8 cellular contexts compared by ENCODE assay signal in genomic region chr2:66433695-66433944, GRCh38. TPM values are rescaled to one million over a fixed set of nuclear protein-coding genes. Genes with fewer than 3 reads are reported as not detected.
DNase-seq lines count a peak whose midpoint lies in the region; ATAC-seq and TF ChIP-seq lines count a peak whose summit lies in the region.

No MANE protein-coding gene starts in this region.

- peaks cover 16% of the 10 kb centered on the region for H3K36me3 Mint-ChIP-seq in mesothelial cell of epicardium

- H3K36me3 ChIP-seq in cardiac muscle cell (peaks cover 5% of the 10 kb centered on the region), upper lobe of right lung (no peaks in the 10 kb centered on the region)

- H3K4me1 Mint-ChIP-seq in mesothelial cell of epicardium: peaks cover 27% of the 10 kb centered on the region

- peak overlapping the region; percentile 88 for H3K4me3 Mint-ChIP-seq in mesothelial cell of epicardium

- peaks cover 21% of the 10 kb centered on the region for H3K4me1 ChIP-seq in cardiac muscle cell (ENCODE audit: low read depth)
- peaks cover 4% of the 10 kb centered on the region for H3K4me1 ChIP-seq in upper lobe of right lung

- peak overlapping the region; percentile 99 for H3K27ac Mint-ChIP-seq in mesothelial cell of epicardium

- H3K9me3 Mint-ChIP-seq in mesothelial cell of epicardium: no peaks in the 10 kb centered on the region

- no peaks in the 10 kb centered on the region for H3K9me3 ChIP-seq in cardiac muscle cell (ENCODE audit: low read depth)
- H3K9me3 ChIP-seq in upper lobe of right lung: no peaks in the 10 kb centered on the region

- no peaks in the 10 kb centered on the region for H3K27me3 Mint-ChIP-seq in mesothelial cell of epicardium (ENCODE audit: low read depth)

- H3K27ac ChIP-seq in cardiac muscle cell (peak overlapping the region; percentile 99), upper lobe of right lung (peak overlapping the region; percentile 93)

- H3K27me3 ChIP-seq in cardiac muscle cell (no peaks in the 10 kb centered on the region), upper lobe of right lung (peaks cover 22% of the 10 kb centered on the region)

- no peak for TF ChIP-seq CTCF in cardiac muscle cell (IDR thresholded peaks at IDR 0.05; ENCODE audit: low read depth, low read length)
- TF ChIP-seq CTCF in cardiac fibroblast (IDR thresholded peaks at IDR 0.05; ENCODE audit: low read depth, low read length): no peak
- TF ChIP-seq CTCF in mesothelial cell of epicardium (IDR thresholded peaks at IDR 0.05; ENCODE audit: unreplicated experiment): peak; percentile 6
- no peak for TF ChIP-seq CTCF in upper lobe of right lung (IDR thresholded peaks at IDR 0.05)

- intact Hi-C loops in left ventricle myocardium superior (cut with micrococcal nuclease): loop anchor here (10.0 kb wide), 1 partner anchor 1411 kb away; no protein-coding TSS in a partner anchor
- intact Hi-C loops in upper lobe of right lung (cut with DNase I): no loop called here

- DNase-seq in cardiac muscle cell (ENCODE audit: low read depth in 1 of 2, low spot score in 1 of 2) (no peak), left ventricle myocardium superior (no peak), cardiac fibroblast (ENCODE audit: low read depth in 2 of 2) (no peak), mesothelial cell of epicardium (ENCODE audit: low spot score in 2 of 2, unreplicated experiment in 2 of 2) (no peak), upper lobe of right lung (no peak)

- ATAC-seq in left ventricle myocardium superior: no peak
- ATAC-seq in upper lobe of right lung: no peak
- ATAC-seq in GM18519 (IDR thresholded peaks at IDR 0.05; ENCODE audit: low FRiP score, unreplicated experiment): no peak
- ATAC-seq in GM18861 (IDR thresholded peaks at IDR 0.05; ENCODE audit: unreplicated experiment): no peak
- no peak for ATAC-seq in GM21423 (IDR thresholded peaks at IDR 0.05; ENCODE audit: unreplicated experiment)

- H3K4me3 ChIP-seq in cardiac muscle cell: peak overlapping the region; percentile 94
- H3K4me3 ChIP-seq in cardiac fibroblast (replicated peaks in 1 of 2; ENCODE audit: low read depth in 2 of 2, low read length in 2 of 2): peak overlapping the region; percentile 83 to 90
- H3K4me3 ChIP-seq in upper lobe of right lung: peak overlapping the region; percentile 67

RNA-seq across cellular contexts. Expression of gene MEIS1, which starts 1.3 kb away (rescaled TPM):
- total RNA-seq in cardiac muscle cell (92.6 and 115 TPM in 2 replicates), left ventricle myocardium superior (40.8 TPM), mesothelial cell of epicardium (305 to 324 TPM (median 317 TPM) in 3 replicates), upper lobe of right lung (48.0 TPM)
- 121 and 149 TPM in 2 replicates for polyA plus RNA-seq in cardiac muscle cell
